ENCODE assay signal across 16 cellular contexts in the genomic region with DNA sequence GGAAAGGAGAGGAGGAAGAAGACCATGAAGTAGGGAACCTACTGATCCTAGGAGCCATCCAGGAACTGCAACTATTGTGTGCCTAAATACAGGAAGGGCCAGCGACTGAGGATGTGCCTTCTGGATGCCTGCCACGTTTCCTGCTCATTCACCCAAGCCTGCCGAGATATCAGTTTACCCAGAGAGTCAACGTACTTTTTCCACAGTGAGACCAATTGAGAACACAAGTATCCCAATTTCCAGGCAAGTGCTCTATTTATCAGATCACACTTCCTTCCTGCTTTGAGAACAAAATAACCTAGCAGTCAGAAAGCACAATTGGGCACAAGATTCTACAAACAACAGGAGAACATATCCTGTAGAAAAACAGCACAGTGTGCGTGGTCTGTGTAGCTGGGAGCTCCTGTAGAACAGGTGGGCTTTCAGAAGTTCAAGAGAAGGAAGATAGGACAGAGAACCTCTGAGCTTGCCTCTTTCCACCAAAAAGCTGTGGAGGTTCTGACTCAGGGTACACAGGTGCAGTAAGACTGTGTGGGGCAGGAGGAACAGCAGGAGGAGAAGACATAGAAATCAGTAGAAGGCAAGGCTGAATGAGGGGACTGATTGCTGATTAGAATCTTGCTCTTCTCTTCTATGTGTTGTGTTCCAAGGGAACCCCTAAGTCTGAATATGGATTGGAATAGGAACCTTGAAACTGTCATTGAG.
DNase-seq lines count a peak whose midpoint lies in the region; ATAC-seq and FAIRE-seq lines count a peak whose summit lies in the region.
"Had no signal": no experiment of that assay in that cellular context is flagged by ENCODE, and none has a peak within 500 bp of the region (broad histone marks: within the 10 kb centered on the region; RNA-seq: fewer than 3 reads in every experiment).

No MANE protein-coding gene starts in this region.

- H3K27ac Mint-ChIP-seq in activated CD4-positive, alpha-beta T cell treated with anti-CD3 and anti-CD28 coated beads, Interleukin-2, amount 10 ng/mL, durations not matched to agents 24 days and 14 days, result peak overlapping the region; percentile 97
- peak overlapping the region; percentile 99 for H3K27ac Mint-ChIP-seq in activated T-cell treated with anti-CD3 and anti-CD28 coated beads, Interleukin-2, amount 50 U/mL, for 72 hours
- H3K27ac Mint-ChIP-seq in naive thymus-derived CD8-positive, alpha-beta T cell, result peak overlapping the region; percentile 56 to 98 (median 82)
- H3K27ac Mint-ChIP-seq: HFFc6 had no signal

- FAIRE-seq in GM19239 (lab: Jason Lieb, UNC), result peak; percentile 78
- FAIRE-seq: D721Med, K562 had no signal

- peak overlapping the region; percentile 91 for H3K4me3 Mint-ChIP-seq in activated CD4-positive, alpha-beta T cell treated with anti-CD3 and anti-CD28 coated beads, Interleukin-2, amount 10 ng/mL, durations not matched to agents 24 days and 14 days
- peak overlapping the region; percentile 90 to 95 for H3K4me3 Mint-ChIP-seq in activated T-cell treated with anti-CD3 and anti-CD28 coated beads, Interleukin-2, amount 50 U/mL, for 72 hours
- peak overlapping the region; percentile 48 to 88 (median 77) for H3K4me3 Mint-ChIP-seq in naive thymus-derived CD8-positive, alpha-beta T cell
- H3K4me3 Mint-ChIP-seq: HFFc6 had no signal

- intact Hi-C loops in activated CD4-positive, alpha-beta T cell treated with anti-CD3 and anti-CD28 coated beads, Interleukin-2, amount 10 ng/mL, durations not matched to agents 24 days and 14 days (cut with micrococcal nuclease), result loop anchor here (1.0 to 10.0 kb wide), 4 partner anchors 12 to 598 kb away; a partner anchor contains a TSS
- intact Hi-C loops in left colon (cut with DNase I, micrococcal nuclease), result no loop called here

- DNase-seq in activated CD4-positive, alpha-beta T cell treated with anti-CD3 and anti-CD28 coated beads, Interleukin-2, amount 10 ng/mL, durations not matched to agents 24 days and 14 days, result peak; percentile 78
- no peak for DNase-seq in activated CD4-positive, alpha-beta T cell treated with anti-CD3 and anti-CD28 coated beads, Interleukin-2, amount 50 U/mL, for 48 hours
- DNase-seq in GM19239 (ENCODE audit: insufficient read length, low spot score) (no peak), amygdala (lab: John Stamatoyannopoulos, UW) (no peak), left colon (no peak), substantia nigra (lab: John Stamatoyannopoulos, UW) (no peak)
- peak in 1 of 2 donors; percentile 38 for DNase-seq in activated T-cell treated with anti-CD3 and anti-CD28 coated beads, Interleukin-2, amount 50 U/mL, for 72 hours
- no peak for DNase-seq in naive thymus-derived CD8-positive, alpha-beta T cell
- DNase-seq: ACHN, foreskin melanocyte, HFFc6, NCI-H345, stomach had no signal

- H3K36me3 Mint-ChIP-seq in activated CD4-positive, alpha-beta T cell treated with anti-CD3 and anti-CD28 coated beads, Interleukin-2, amount 10 ng/mL, durations not matched to agents 24 days and 14 days (ENCODE audit: low read depth), result peaks cover 36% of the 10 kb centered on the region
- peaks cover 20 to 30% of the 10 kb centered on the region in 2 donors for H3K36me3 Mint-ChIP-seq in activated T-cell treated with anti-CD3 and anti-CD28 coated beads, Interleukin-2, amount 50 U/mL, for 72 hours (ENCODE audit: insufficient read depth in 2 of 2)
- H3K36me3 Mint-ChIP-seq in naive thymus-derived CD8-positive, alpha-beta T cell, result no peaks in the 10 kb centered on the region

- peak; percentile 16 to 33 for ATAC-seq in activated T-cell treated with anti-CD3 and anti-CD28 coated beads, Interleukin-2, amount 50 U/mL, for 72 hours (replicated peaks in 1 of 2)
- ATAC-seq in naive thymus-derived CD8-positive, alpha-beta T cell, result peak; percentile 35 to 41
- ATAC-seq in left colon, result no peak
- ATAC-seq: K562 had no signal

- no peak overlapping the region for H3K27ac ChIP-seq in substantia nigra (ENCODE audit: low read depth, low read length, poor library complexity, severe bottlenecking)
- H3K27ac ChIP-seq: VCaP had no signal

- peaks cover 75% of the 10 kb centered on the region for H3K4me1 Mint-ChIP-seq in activated CD4-positive, alpha-beta T cell treated with anti-CD3 and anti-CD28 coated beads, Interleukin-2, amount 10 ng/mL, durations not matched to agents 24 days and 14 days
- peaks cover 79% of the 10 kb centered on the region for H3K4me1 Mint-ChIP-seq in activated T-cell treated with anti-CD3 and anti-CD28 coated beads, Interleukin-2, amount 50 U/mL, for 72 hours (ENCODE audit: low read depth)
- peaks cover 24 to 57% (median 46%) of the 10 kb centered on the region in 4 donors for H3K4me1 Mint-ChIP-seq in naive thymus-derived CD8-positive, alpha-beta T cell

- peaks cover 6% of the 10 kb centered on the region for H3K9me3 Mint-ChIP-seq in activated CD4-positive, alpha-beta T cell treated with anti-CD3 and anti-CD28 coated beads, Interleukin-2, amount 10 ng/mL, durations not matched to agents 24 days and 14 days
- peaks cover 3 to 5% of the 10 kb centered on the region in 2 donors for H3K9me3 Mint-ChIP-seq in activated T-cell treated with anti-CD3 and anti-CD28 coated beads, Interleukin-2, amount 50 U/mL, for 72 hours
- peaks cover 0 to 2% (median 0%) of the 10 kb centered on the region in 9 donors for H3K9me3 Mint-ChIP-seq in naive thymus-derived CD8-positive, alpha-beta T cell
- H3K9me3 Mint-ChIP-seq: HFFc6 had no signal

- no peaks in the 10 kb centered on the region for H3K27me3 Mint-ChIP-seq in activated CD4-positive, alpha-beta T cell treated with anti-CD3 and anti-CD28 coated beads, Interleukin-2, amount 10 ng/mL, durations not matched to agents 24 days and 14 days
- H3K27me3 Mint-ChIP-seq in activated T-cell treated with anti-CD3 and anti-CD28 coated beads, Interleukin-2, amount 50 U/mL, for 72 hours (ENCODE audit: low read depth), result no peaks in the 10 kb centered on the region
- no peaks in the 10 kb centered on the region for H3K27me3 Mint-ChIP-seq in naive thymus-derived CD8-positive, alpha-beta T cell

- POLR2A ChIA-PET in naive thymus-derived CD8-positive, alpha-beta T cell (lab: Charles Lee), result no interaction called here
